In genomic region chr19:35346193-35347052, GRCh38 we compare ENCODE assay signal across 9 cellular contexts. TPM values are rescaled to one million over a fixed set of nuclear protein-coding genes. Genes with fewer than 3 reads are reported as not detected.
DNase-seq lines count a peak whose midpoint lies in the region; ATAC-seq, FAIRE-seq and TF ChIP-seq lines count a peak whose summit lies in the region.
"Had no signal": no experiment of that assay in that cellular context is flagged by ENCODE, and none has a peak within 500 bp of the region (broad histone marks: within the 10 kb centered on the region; RNA-seq: fewer than 3 reads in every experiment).

No MANE protein-coding gene starts in this region.

- CTCF ChIA-PET in A673 (lab: Charles Lee), result no interaction called here

- no peaks in the 10 kb centered on the region for H3K4me1 ChIP-seq in A673 (ENCODE audit: insufficient read depth, low read length, poor library complexity, severe bottlenecking)

- H3K9me3 ChIP-seq in A673 (ENCODE audit: low read depth, low read length, poor library complexity, severe bottlenecking), result no peaks in the 10 kb centered on the region

- FAIRE-seq in HTR-8/SVneo (lab: Jason Lieb, UNC), result no peak
- FAIRE-seq: islet of Langerhans had no signal

- POLR2A ChIA-PET in A673 (lab: Charles Lee; ENCODE audit: low non-redundant PET), result no interaction called here

- BruUV-seq in A673 (replicated peaks; lab: Mats Ljungman, UMichigan), result no TSS peak

- ATAC-seq in esophagus mucosa, result peak; percentile 55

- no peak overlapping the region for H3K27ac ChIP-seq in A673 (ENCODE audit: low read depth, low read length, poor library complexity, severe bottlenecking)

- TF ChIP-seq CTCF in A673 (conservative IDR thresholded peaks at IDR 0.05; ENCODE audit: low read depth, low read length), result no peak

- DNase-seq in H4 (ENCODE audit: low spot score) (peak; percentile 8), A673 (ENCODE audit: low spot score) (no peak), superior temporal gyrus (ENCODE audit: extremely low spot score) (no peak), HTR-8/SVneo (ENCODE audit: insufficient read length, low spot score) (no peak)
- peak; percentile 73 for DNase-seq in activated CD4-positive, alpha-beta T cell treated with anti-CD3 and anti-CD28 coated beads, Interleukin-2, amount 50 U/mL, for 1 hour
- DNase-seq in stimulated activated CD8-positive, alpha-beta memory T cell treated with anti-CD3 and anti-CD28 coated beads, Interleukin-4, amount 100 ng/mL, for 1 hour (ENCODE audit: low read depth in 2 of 2, low spot score in 1 of 2), result peak; percentile 10 to 51
- DNase-seq in NK-92 treated with Interleukin-12 subunit alpha and Interleukin-12 subunit beta, amount 100 ng/mL, for 24 hours (lab: John Stamatoyannopoulos, UW), result no peak

- H3K4me3 ChIP-seq in A673 (ENCODE audit: low read depth, low read length, poor library complexity, severe bottlenecking), result no peak overlapping the region

- intact Hi-C loops in A673 (cut with micrococcal nuclease; ENCODE audit: unreplicated experiment), result no loop called here

- peaks cover 5% of the 10 kb centered on the region for H3K27me3 ChIP-seq in A673 (replicated peaks; ENCODE audit: insufficient read depth, low read depth, low read length, poor library complexity)

- H3K36me3 ChIP-seq in A673 (ENCODE audit: insufficient read depth, low read length, poor library complexity, severe bottlenecking), result no peaks in the 10 kb centered on the region

RNA-seq across cellular contexts. Expression of gene FFAR1, which starts 1.3 kb away (rescaled TPM):
- not detected in 2 replicates for total RNA-seq in H4 (2014; rRNA removed; shearing (Covaris generic))
- not detected for total RNA-seq in esophagus mucosa
- total RNA-seq in A673 (2021), result not detected in 2 replicates

RNA-seq across cellular contexts. Expression of gene FFAR3, which starts 11.8 kb away (rescaled TPM):
- total RNA-seq in H4 (2014; rRNA removed; shearing (Covaris generic)), result 0.21 TPM in 1 of 2 replicates, not detected in the other
- total RNA-seq in esophagus mucosa (not detected), A673 (2021) (0.15 TPM in 1 of 2 replicates, not detected in the other)

RNA-seq across cellular contexts. Expression of gene CD22, which starts 17.4 kb away (rescaled TPM):
- 1.9 and 6.1 TPM in 2 replicates for total RNA-seq in H4 (2014; rRNA removed; shearing (Covaris generic))
- 2.5 TPM for total RNA-seq in esophagus mucosa
- total RNA-seq in A673 (2021), result not detected in 2 replicates

RNA-seq across cellular contexts. Expression of gene GPR42, which starts 24.4 kb away (rescaled TPM):
- total RNA-seq in H4 (2014; rRNA removed; shearing (Covaris generic)), result 0.21 TPM in 1 of 2 replicates, not detected in the other
- total RNA-seq in esophagus mucosa (not detected), A673 (2021) (not detected in 2 replicates)

RNA-seq across cellular contexts. Expression of gene MAG, which starts 54.5 kb away (rescaled TPM):
- 0.43 TPM in 1 of 2 replicates, not detected in the other for total RNA-seq in H4 (2014; rRNA removed; shearing (Covaris generic))
- total RNA-seq in esophagus mucosa (not detected), A673 (2021) (not detected in 2 replicates)

Comparison
In these comparisons a context has a peak if more than half of its experiments do, and no peak if none do; other contexts are left out.
1. DNase-seq: peak in H4 (single experiment), activated CD4-positive, alpha-beta T cell treated with anti-CD3 and anti-CD28 coated beads, Interleukin-2, amount 50 U/mL, for 1 hour (single experiment) and stimulated activated CD8-positive, alpha-beta memory T cell treated with anti-CD3 and anti-CD28 coated beads, Interleukin-4, amount 100 ng/mL, for 1 hour (2 of 2); none in A673 (single experiment), superior temporal gyrus (single experiment), HTR-8/SVneo (single experiment) and NK-92 treated with Interleukin-12 subunit alpha and Interleukin-12 subunit beta, amount 100 ng/mL, for 24 hours (single experiment).